1 cellular context compared by ENCODE assay signal in the genomic region with DNA sequence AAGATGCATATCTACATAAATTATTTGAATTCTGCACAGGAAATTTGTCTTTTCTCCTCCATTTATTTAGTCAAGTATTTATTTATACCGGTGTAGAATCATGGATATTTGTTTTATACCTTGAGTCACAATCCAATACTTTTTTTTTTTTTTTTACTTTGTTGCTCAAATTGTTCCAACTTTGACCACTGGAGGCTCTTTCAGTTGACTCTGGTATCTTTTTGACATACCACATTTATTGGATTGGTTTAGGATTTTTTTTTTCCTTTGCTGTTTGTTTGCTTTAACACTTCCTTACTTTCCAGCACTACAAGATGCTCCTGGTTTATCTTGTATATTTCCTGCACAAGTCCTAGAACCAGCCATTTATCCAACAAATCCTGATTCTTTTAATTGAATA.
TF ChIP-seq lines count a peak whose summit lies in the region.

No MANE protein-coding gene starts in this region.

TF ChIP-seq in HCT116, 20 proteins besides CTCF, POLR2A, EP300 and RAD21 (continued from another document):
- TF ChIP-seq, protein P1, sequence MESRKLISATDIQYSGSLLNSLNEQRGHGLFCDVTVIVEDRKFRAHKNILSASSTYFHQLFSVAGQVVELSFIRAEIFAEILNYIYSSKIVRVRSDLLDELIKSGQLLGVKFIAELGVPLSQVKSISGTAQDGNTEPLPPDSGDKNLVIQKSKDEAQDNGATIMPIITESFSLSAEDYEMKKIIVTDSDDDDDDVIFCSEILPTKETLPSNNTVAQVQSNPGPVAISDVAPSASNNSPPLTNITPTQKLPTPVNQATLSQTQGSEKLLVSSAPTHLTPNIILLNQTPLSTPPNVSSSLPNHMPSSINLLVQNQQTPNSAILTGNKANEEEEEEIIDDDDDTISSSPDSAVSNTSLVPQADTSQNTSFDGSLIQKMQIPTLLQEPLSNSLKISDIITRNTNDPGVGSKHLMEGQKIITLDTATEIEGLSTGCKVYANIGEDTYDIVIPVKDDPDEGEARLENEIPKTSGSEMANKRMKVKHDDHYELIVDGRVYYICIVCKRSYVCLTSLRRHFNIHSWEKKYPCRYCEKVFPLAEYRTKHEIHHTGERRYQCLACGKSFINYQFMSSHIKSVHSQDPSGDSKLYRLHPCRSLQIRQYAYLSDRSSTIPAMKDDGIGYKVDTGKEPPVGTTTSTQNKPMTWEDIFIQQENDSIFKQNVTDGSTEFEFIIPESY (IDR thresholded peaks at IDR 0.05; ENCODE audit: extremely low read depth, insufficient replicate concordance, low read length): no peak
- TF ChIP-seq SRF (IDR thresholded peaks at IDR 0.05; ENCODE audit: low read depth): no peak
- no peak for TF ChIP-seq FOSL1 (IDR thresholded peaks at IDR 0.05; ENCODE audit: low read depth)
- TF ChIP-seq EZH2phosphoT487 (IDR thresholded peaks at IDR 0.05; ENCODE audit: borderline replicate concordance): no peak
- TF ChIP-seq CBX3 (IDR thresholded peaks at IDR 0.05; ENCODE audit: low read depth): no peak
- no peak for TF ChIP-seq JUND (IDR thresholded peaks at IDR 0.05)
- TF ChIP-seq POLR2AphosphoS5 (IDR thresholded peaks at IDR 0.05; ENCODE audit: low read depth, low read length): no peak
- no peak for TF ChIP-seq ELF1 (IDR thresholded peaks at IDR 0.05; ENCODE audit: borderline replicate concordance, low read depth)
- no peak for TF ChIP-seq ZFX (IDR thresholded peaks at IDR 0.05)
TF ChIP-seq in HCT116: peak in this region for 0.
